In genomic region chr14:98368214-98368613, GRCh38 we compare ENCODE assay signal across 12 cellular contexts.
"Had no signal": no experiment of that assay in that cellular context is flagged by ENCODE, and none has a peak within 500 bp of the region (broad histone marks: within the 10 kb centered on the region; RNA-seq: fewer than 3 reads in every experiment).

No MANE protein-coding gene starts in this region.

- ATAC-seq: activated naive CD8-positive, alpha-beta T cell treated with anti-CD3 and anti-CD28 coated beads, Interleukin-2, amount 50 U/mL, for 24 hours; effector memory CD8-positive, alpha-beta T cell; right lobe of liver; stimulated activated naive CD8-positive, alpha-beta T cell treated with anti-CD3 and anti-CD28 coated beads, Interleukin-15, amount 100 ng/mL, for 72 hours had no signal

- H3K9me3 Mint-ChIP-seq: effector memory CD8-positive, alpha-beta T cell had no signal

- H3K4me3 Mint-ChIP-seq: activated CD4-positive, alpha-beta T cell treated with anti-CD3 and anti-CD28 coated beads, Interleukin-2, amount 10 ng/mL, durations not matched to agents 7 days and 5 days; activated naive CD8-positive, alpha-beta T cell treated with anti-CD3 and anti-CD28 coated beads, Interleukin-2, amount 50 U/mL, for 24 hours; effector memory CD8-positive, alpha-beta T cell; stimulated activated naive CD8-positive, alpha-beta T cell treated with anti-CD3 and anti-CD28 coated beads, Interleukin-15, amount 100 ng/mL, for 72 hours; T-helper 1 cell treated with Interleukin-12 subunit alpha and Interleukin-12 subunit beta and Interleukin-4 antibody, amounts not matched to agents 30 μg/mL and 1 μg/mL, for 36 hours had no signal

- DNase-seq: activated CD4-positive, alpha-beta T cell treated with anti-CD3 and anti-CD28 coated beads, Interleukin-2, amount 10 ng/mL, durations not matched to agents 7 days and 5 days; activated naive CD4-positive, alpha-beta T cell; activated naive CD8-positive, alpha-beta T cell treated with anti-CD3 and anti-CD28 coated beads, Interleukin-2, amount 50 U/mL, for 24 hours; aorta; dermis blood vessel endothelial cell; effector memory CD8-positive, alpha-beta T cell; islet precursor cell; ovary; right lobe of liver; stimulated activated naive CD8-positive, alpha-beta T cell treated with anti-CD3 and anti-CD28 coated beads, Interleukin-15, amount 100 ng/mL, for 72 hours; testis had no signal

- H3K27me3 Mint-ChIP-seq: activated CD4-positive, alpha-beta T cell treated with anti-CD3 and anti-CD28 coated beads, Interleukin-2, amount 10 ng/mL, durations not matched to agents 7 days and 5 days; activated naive CD8-positive, alpha-beta T cell treated with anti-CD3 and anti-CD28 coated beads, Interleukin-2, amount 50 U/mL, for 24 hours; stimulated activated naive CD8-positive, alpha-beta T cell treated with anti-CD3 and anti-CD28 coated beads, Interleukin-15, amount 100 ng/mL, for 72 hours had no signal

- H3K27ac Mint-ChIP-seq: activated CD4-positive, alpha-beta T cell treated with anti-CD3 and anti-CD28 coated beads, Interleukin-2, amount 10 ng/mL, durations not matched to agents 7 days and 5 days; activated naive CD8-positive, alpha-beta T cell treated with anti-CD3 and anti-CD28 coated beads, Interleukin-2, amount 50 U/mL, for 24 hours; effector memory CD8-positive, alpha-beta T cell; T-helper 1 cell treated with Interleukin-12 subunit alpha and Interleukin-12 subunit beta and Interleukin-4 antibody, amounts not matched to agents 30 μg/mL and 1 μg/mL, for 36 hours had no signal
